21 cellular contexts compared by ENCODE assay signal in genomic region chr6:73169111-73169510, GRCh38. TPM values are rescaled to one million over a fixed set of nuclear protein-coding genes. Genes with fewer than 3 reads are reported as not detected.
A peak's percentile ranks its signal among the peaks of the same experiment; 100 is the strongest.
DNase-seq lines count a peak whose midpoint lies in the region; ATAC-seq and TF ChIP-seq lines count a peak whose summit lies in the region.
"Had no signal": no experiment of that assay in that cellular context is flagged by ENCODE, and none has a peak within 500 bp of the region (broad histone marks: within the 10 kb centered on the region; RNA-seq: fewer than 3 reads in every experiment).

No MANE protein-coding gene starts in this region.

- no peak for ATAC-seq in omental fat pad (ENCODE audit: low FRiP score)
- ATAC-seq: Panc1 had no signal

- H3K27me3 ChIP-seq in adipocyte (replicated peaks; ENCODE audit: control insufficient read depth, insufficient read depth, low read length), result peaks cover 13% of the 10 kb centered on the region

- no peaks in the 10 kb centered on the region for H3K36me3 ChIP-seq in adipocyte (ENCODE audit: control insufficient read depth, insufficient read depth, low read length, severe bottlenecking)

- H3K9me3 ChIP-seq in adipocyte (ENCODE audit: control insufficient read depth, low read length), result no peaks in the 10 kb centered on the region

- DNase-seq in LHCN-M2 (ENCODE audit: low read depth), result peak; percentile 32
- peak; percentile 27 for DNase-seq in adipocyte (ENCODE audit: low read depth)
- DNase-seq in fibroblast of the conjunctiva (ENCODE audit: low read depth), result peak; percentile 35
- peak; percentile 24 for DNase-seq in retinal pigment epithelial cell (ENCODE audit: low read depth)
- no peak for DNase-seq in mesenteric fat pad (ENCODE audit: low spot score)
- no peak for DNase-seq in central memory CD4-positive, alpha-beta T cell
- DNase-seq in omental fat pad (ENCODE audit: low spot score), result no peak
- no peak for DNase-seq in CD14-positive monocyte (ENCODE audit: low spot score)
- DNase-seq: ACHN, C1 segment of cervical spinal cord, HFFc6, Karpas-422, MM.1S, NCI-H1092, NCI-H1436 treated with DMSO at 0.1 percent for 48 hours, NCI-H2029 treated with DMSO at 0.1 percent for 48 hours, NCI-H2171 treated with DMSO at 0.1 percent for 48 hours had no signal

- H3K9ac ChIP-seq in adipocyte (ENCODE audit: low read length), result no peak overlapping the region

- TF ChIP-seq CTCF in retinal pigment epithelial cell (conservative IDR thresholded peaks at IDR 0.05; ENCODE audit: low read depth, low read length), result no peak
- no peak for TF ChIP-seq CTCF in omental fat pad (IDR thresholded peaks at IDR 0.05)
- TF ChIP-seq CTCF in CD14-positive monocyte (IDR thresholded peaks at IDR 0.05), result no peak

- H3K36me3 Mint-ChIP-seq in CD14-positive monocyte, result no peaks in the 10 kb centered on the region

- H3K4me3 Mint-ChIP-seq in CD14-positive monocyte, result no peak overlapping the region
- H3K4me3 Mint-ChIP-seq: HFFc6, IgD-negative memory B cell had no signal

- no peaks in the 10 kb centered on the region for H3K9me3 Mint-ChIP-seq in CD14-positive monocyte
- H3K9me3 Mint-ChIP-seq: HFFc6, IgD-negative memory B cell had no signal

- no peaks in the 10 kb centered on the region for H3K4me1 Mint-ChIP-seq in CD14-positive monocyte
- H3K4me1 Mint-ChIP-seq: IgD-negative memory B cell had no signal

- intact Hi-C loops in CD14-positive monocyte (cut with micrococcal nuclease), result no loop called here

- no peaks in the 10 kb centered on the region for H3K27me3 Mint-ChIP-seq in CD14-positive monocyte (ENCODE audit: low read depth in 3 of 3)

- no peak overlapping the region for H3K4me3 ChIP-seq in adipocyte (ENCODE audit: low read length)
- no peak overlapping the region for H3K4me3 ChIP-seq in retinal pigment epithelial cell (ENCODE audit: low read length)
- H3K4me3 ChIP-seq: SK-N-MC had no signal

- H3K4me1 ChIP-seq in adipocyte (ENCODE audit: control insufficient read depth, insufficient read depth, low read length), result peaks cover 5% of the 10 kb centered on the region

- no peak overlapping the region for H3K27ac Mint-ChIP-seq in CD14-positive monocyte
- H3K27ac Mint-ChIP-seq: HFFc6, IgD-negative memory B cell had no signal

RNA-seq across cellular contexts. Expression of gene KHDC1L, which starts 56.2 kb away (rescaled TPM):
- total RNA-seq in LHCN-M2 (2014; rRNA removed) (not detected in 2 replicates), mesenteric fat pad (not detected), omental fat pad (not detected)
- 0.21 TPM for polyA plus RNA-seq in LHCN-M2 (2012)
- polyA plus RNA-seq in CD14-positive monocyte, result not detected
- total RNA-seq: NCI-H460 had no signal
- polyA plus RNA-seq: IgD-negative memory B cell had no signal

Comparison
In these comparisons a context has a peak if more than half of its experiments do, and no peak if none do; other contexts are left out.
1. DNase-seq: peak in LHCN-M2 (single experiment), adipocyte (single experiment), fibroblast of the conjunctiva (single experiment) and retinal pigment epithelial cell (single experiment); none in mesenteric fat pad (single experiment), central memory CD4-positive, alpha-beta T cell (single experiment), omental fat pad (single experiment) and CD14-positive monocyte (single experiment).